In genomic region chr20:48463096-48463710, GRCh38 we compare ENCODE assay signal across 18 cellular contexts.
DNase-seq lines count a peak whose midpoint lies in the region; ATAC-seq and TF ChIP-seq lines count a peak whose summit lies in the region.
"Had no signal": no experiment of that assay in that cellular context is flagged by ENCODE, and none has a peak within 500 bp of the region (broad histone marks: within the 10 kb centered on the region; RNA-seq: fewer than 3 reads in every experiment).

No MANE protein-coding gene starts in this region.

- no peak overlapping the region for H3K9ac ChIP-seq in Karpas-422 (ENCODE audit: low read length)
- H3K9ac ChIP-seq in skeletal muscle tissue (ENCODE audit: low read depth in 1 of 3, low read length in 3 of 3) = peak overlapping the region in 1 of 3 donors; percentile 76

- H3K36me3 ChIP-seq in Karpas-422 (ENCODE audit: insufficient read depth, low read length) (no peaks in the 10 kb centered on the region), RWPE2 (ENCODE audit: low read depth) (no peaks in the 10 kb centered on the region), skeletal muscle tissue (ENCODE audit: control insufficient read depth in 3 of 3, insufficient read depth in 3 of 3, low read length in 3 of 3) (no peaks in the 10 kb centered on the region), uterus (no peaks in the 10 kb centered on the region)
- H3K36me3 ChIP-seq: pancreas, tibial nerve had no signal

- DNase-seq in Karpas-422 (peak; percentile 25), RWPE2 (ENCODE audit: low spot score) (peak; percentile 74), myocyte (ENCODE audit: low read depth) (peak; percentile 77), uterus (no peak)
- no peak for DNase-seq in stimulated activated CD4-positive, alpha-beta T cell treated with anti-CD3 and anti-CD28 coated beads, Interleukin-2, amount 100 ng/mL, for 48 hours
- DNase-seq: activated naive CD4-positive, alpha-beta T cell; activated T-cell treated with anti-CD3 and anti-CD28 coated beads, Interleukin-2, amount 50 U/mL, for 72 hours; DND-41; KG1; NCI-H1436; NCI-H510A; pancreas had no signal

- H3K79me2 ChIP-seq in Karpas-422 (ENCODE audit: low read length) = no peaks in the 10 kb centered on the region

- no peak overlapping the region for H3K4me2 ChIP-seq in Karpas-422 (ENCODE audit: low read depth, low read length, poor library complexity, severe bottlenecking)

- H3K27me3 ChIP-seq in Karpas-422 (ENCODE audit: low read length) = no peaks in the 10 kb centered on the region
- no peaks in the 10 kb centered on the region for H3K27me3 ChIP-seq in RWPE2 (ENCODE audit: insufficient read depth, poor library complexity, severe bottlenecking)
- H3K27me3 ChIP-seq in skeletal muscle tissue (ENCODE audit: control insufficient read depth in 3 of 3, insufficient read depth in 3 of 3, low read length in 3 of 3) = peaks cover 2 to 11% (median 5%) of the 10 kb centered on the region in 3 donors
- no peaks in the 10 kb centered on the region for H3K27me3 ChIP-seq in uterus
- H3K27me3 ChIP-seq: pancreas had no signal

- intact Hi-C loops in uterus (cut with DNase I; ENCODE audit: low total_unique reads) = no loop called here

- H3K27ac ChIP-seq in Karpas-422 (ENCODE audit: low read length) (no peak overlapping the region), RWPE2 (ENCODE audit: poor library complexity, severe bottlenecking) (no peak overlapping the region), skeletal muscle tissue (ENCODE audit: low read depth, low read length) (peak overlapping the region; percentile 93), uterus (no peak overlapping the region)
- H3K27ac ChIP-seq: C4-2B, pancreas, tibial nerve had no signal

- H3K4me1 ChIP-seq in Karpas-422 (ENCODE audit: low read length) (peaks cover 11% of the 10 kb centered on the region), RWPE2 (ENCODE audit: insufficient read depth, poor library complexity, severe bottlenecking) (peaks cover 5% of the 10 kb centered on the region), skeletal muscle tissue (ENCODE audit: control insufficient read depth in 3 of 3, insufficient read depth in 3 of 3, low read length in 3 of 3) (peaks cover 13 to 19% (median 18%) of the 10 kb centered on the region in 3 donors), uterus (no peaks in the 10 kb centered on the region)
- H3K4me1 ChIP-seq: pancreas, tibial nerve had no signal

- no peak for TF ChIP-seq CTCF in RWPE2 (IDR thresholded peaks at IDR 0.05; ENCODE audit: poor library complexity, severe bottlenecking)
- no peak for TF ChIP-seq CTCF in uterus (IDR thresholded peaks at IDR 0.05)

- no peaks in the 10 kb centered on the region for H4K20me1 ChIP-seq in Karpas-422 (ENCODE audit: insufficient read depth, low read depth, low read length)

- H2AFZ ChIP-seq in Karpas-422 (ENCODE audit: low read length) = no peak overlapping the region

- H3K9me3 ChIP-seq in Karpas-422 (ENCODE audit: low read length) (no peaks in the 10 kb centered on the region), RWPE2 (ENCODE audit: severe bottlenecking) (no peaks in the 10 kb centered on the region), skeletal muscle tissue (ENCODE audit: control insufficient read depth in 3 of 3, low read length in 3 of 3) (no peaks in the 10 kb centered on the region), uterus (no peaks in the 10 kb centered on the region)
- H3K9me3 ChIP-seq: pancreas, tibial nerve had no signal

- no peaks in the 10 kb centered on the region; the same call in 1 of the 2 replicates for H3K9me2 ChIP-seq in Karpas-422 (replicated peaks; ENCODE audit: insufficient read depth, low read length)

- H3K4me3 ChIP-seq in Karpas-422 (ENCODE audit: low read length) (no peak overlapping the region), RWPE2 (ENCODE audit: severe bottlenecking) (no peak overlapping the region), skeletal muscle tissue (ENCODE audit: low read length in 3 of 3) (peak overlapping the region in 1 of 3 donors; percentile 52), uterus (no peak overlapping the region)
- H3K4me3 ChIP-seq: pancreas, tibial nerve had no signal

- no peak for TF ChIP-seq POLR2A in uterus (IDR thresholded peaks at IDR 0.05)

- ATAC-seq in RWPE2 (ENCODE audit: low read depth) (no peak), GM18511 (IDR thresholded peaks at IDR 0.05; ENCODE audit: unreplicated experiment) (no peak)
- ATAC-seq: activated T-cell treated with anti-CD3 and anti-CD28 coated beads, Interleukin-2, amount 50 U/mL, for 72 hours; PC-3; WTC11 had no signal

Comparison
In these comparisons a context has a peak if more than half of its experiments do, and no peak if none do; other contexts are left out.
1. DNase-seq: peak in Karpas-422 (single experiment), RWPE2 (single experiment) and myocyte (single experiment); none in uterus (0 of 2) and stimulated activated CD4-positive, alpha-beta T cell treated with anti-CD3 and anti-CD28 coated beads, Interleukin-2, amount 100 ng/mL, for 48 hours (0 of 2).